33 cellular contexts compared by ENCODE assay signal in the genomic region with DNA sequence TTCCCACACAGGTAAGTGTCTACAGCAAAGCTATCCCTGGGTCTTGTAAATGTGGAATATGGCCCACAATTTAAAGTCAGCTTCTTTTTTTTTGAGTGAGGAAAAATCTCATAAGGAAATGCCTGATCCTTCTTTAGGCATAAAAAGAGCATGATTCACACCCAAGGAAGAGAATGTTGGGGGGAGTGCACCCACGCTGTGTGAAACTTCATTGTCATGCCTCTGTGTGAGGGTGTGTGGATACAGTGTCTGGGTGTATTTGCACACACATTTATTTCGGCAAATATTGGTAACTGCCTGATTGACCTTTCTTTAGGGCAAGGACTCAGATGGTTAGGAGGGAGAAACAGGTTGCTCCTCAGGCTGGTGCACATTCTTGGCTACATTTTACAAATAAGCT.
"Had no signal": no experiment of that assay in that cellular context is flagged by ENCODE, and none has a peak within 500 bp of the region (broad histone marks: within the 10 kb centered on the region; RNA-seq: fewer than 3 reads in every experiment).

No MANE protein-coding gene starts in this region.

- DNase-seq: Karpas-422, Kasumi-1, MG63, MM.1S, MV-4-11, NCI-H1048, NCI-H1092, NCI-H1092 treated with DMSO at 0.1 percent for 48 hours, NCI-H1105, NCI-H1105 treated with DMSO at 0.1 percent for 48 hours, NCI-H1417, NCI-H1417 treated with DMSO at 0.1 percent for 48 hours, NCI-H1436, NCI-H1436 treated with DMSO at 0.1 percent for 48 hours, NCI-H146, NCI-H1694, NCI-H1694 treated with DMSO at 0.1 percent for 48 hours, NCI-H187, NCI-H187 treated with DMSO at 0.1 percent for 48 hours, NCI-H1930, NCI-H2029, NCI-H2029 treated with DMSO at 0.1 percent for 48 hours, NCI-H2081, NCI-H2081 treated with DMSO at 0.1 percent for 48 hours, NCI-H2107, NCI-H2171, NCI-H2171 treated with DMSO at 0.1 percent for 48 hours, NCI-H2227 treated with DMSO at 0.1 percent for 48 hours, NCI-H226, NCI-H345, NCI-H446, NCI-H446 treated with DMSO at 0.1 percent for 48 hours, NCI-H510A had no signal
